In the genomic region with DNA sequence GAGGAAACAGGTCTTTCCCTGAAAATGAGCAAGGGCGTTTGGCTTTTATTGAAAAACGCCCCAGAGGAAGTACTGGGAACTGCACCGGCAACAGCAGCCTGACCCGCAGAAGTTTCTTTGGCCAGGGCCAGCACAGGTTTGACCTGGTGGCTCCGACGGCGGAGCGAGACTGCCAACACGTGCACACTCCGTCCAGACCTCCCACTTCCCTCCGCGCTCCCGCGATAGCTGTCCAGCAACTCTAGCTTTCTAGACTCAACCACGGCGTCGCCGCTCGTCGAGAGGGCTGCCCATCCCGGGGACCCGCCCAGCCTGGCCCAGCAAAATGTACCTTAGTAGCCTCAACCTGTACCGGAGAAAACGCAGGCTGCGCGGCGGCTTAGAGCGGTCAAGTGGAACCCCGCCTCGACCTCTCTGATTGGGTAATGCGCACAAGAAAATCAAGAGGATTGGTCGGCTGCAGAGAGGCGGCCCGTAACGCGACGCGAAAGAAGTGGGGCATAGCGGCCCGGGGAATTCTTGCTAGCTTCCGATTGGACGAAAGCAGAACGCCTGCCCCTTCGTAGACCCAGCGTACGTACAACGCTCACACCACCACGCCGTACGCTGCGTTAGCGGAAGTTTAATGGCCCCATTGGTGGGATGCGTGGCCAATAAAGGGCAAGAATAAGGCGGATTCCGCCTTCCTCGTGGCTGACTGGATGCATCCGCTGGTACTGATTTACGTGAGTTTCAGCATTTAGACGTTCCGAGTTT, we compare ENCODE assay signal across 8 cellular contexts. TPM values are rescaled to one million over a fixed set of nuclear protein-coding genes. Genes with fewer than 3 reads are reported as not detected.
DNase-seq lines count a peak whose midpoint lies in the region; ATAC-seq and TF ChIP-seq lines count a peak whose summit lies in the region.

A gene with protein sequence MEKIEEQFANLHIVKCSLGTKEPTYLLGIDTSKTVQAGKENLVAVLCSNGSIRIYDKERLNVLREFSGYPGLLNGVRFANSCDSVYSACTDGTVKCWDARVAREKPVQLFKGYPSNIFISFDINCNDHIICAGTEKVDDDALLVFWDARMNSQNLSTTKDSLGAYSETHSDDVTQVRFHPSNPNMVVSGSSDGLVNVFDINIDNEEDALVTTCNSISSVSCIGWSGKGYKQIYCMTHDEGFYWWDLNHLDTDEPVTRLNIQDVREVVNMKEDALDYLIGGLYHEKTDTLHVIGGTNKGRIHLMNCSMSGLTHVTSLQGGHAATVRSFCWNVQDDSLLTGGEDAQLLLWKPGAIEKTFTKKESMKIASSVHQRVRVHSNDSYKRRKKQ (minus strand): TSS at position 399 of the 756 bp plus-strand sequence. CDS start 41,929 bp downstream, outside the sequence.

- peaks cover 4% of the 10 kb centered on the region for H3K9me3 Mint-ChIP-seq in T-helper 1 cell treated with Interleukin-12 subunit alpha and Interleukin-12 subunit beta and Interleukin-4 antibody, amounts not matched to agents 30 μg/mL and 1 μg/mL, for 36 hours

- H3K27me3 Mint-ChIP-seq in T-helper 1 cell treated with Interleukin-12 subunit alpha and Interleukin-12 subunit beta and Interleukin-4 antibody, amounts not matched to agents 30 μg/mL and 1 μg/mL, for 36 hours (ENCODE audit: low read depth) = no peaks in the 10 kb centered on the region

- H3K36me3 Mint-ChIP-seq in T-helper 1 cell treated with Interleukin-12 subunit alpha and Interleukin-12 subunit beta and Interleukin-4 antibody, amounts not matched to agents 30 μg/mL and 1 μg/mL, for 36 hours (ENCODE audit: low read depth) = peaks cover 19% of the 10 kb centered on the region

- peaks cover 27% of the 10 kb centered on the region for H3K4me1 Mint-ChIP-seq in T-helper 1 cell treated with Interleukin-12 subunit alpha and Interleukin-12 subunit beta and Interleukin-4 antibody, amounts not matched to agents 30 μg/mL and 1 μg/mL, for 36 hours (ENCODE audit: low read depth)

- DNase-seq in NCI-H1694 (lab: John Stamatoyannopoulos, UW) (peak; percentile 100), amniotic stem cell (lab: John Stamatoyannopoulos, UW) (peak; percentile 100), left cardiac atrium (peak; percentile 98), posterior vena cava (ENCODE audit: low spot score) (peak; percentile 99), ureter (ENCODE audit: low spot score) (peak; percentile 99)

- peak within 1 kb of the TSS; percentile 90 for H3K4me3 Mint-ChIP-seq in T-helper 1 cell treated with Interleukin-12 subunit alpha and Interleukin-12 subunit beta and Interleukin-4 antibody, amounts not matched to agents 30 μg/mL and 1 μg/mL, for 36 hours

- intact Hi-C loops in left cardiac atrium (cut with DNase I) = loop anchor here (2.0 to 10.0 kb wide), 3 partner anchors 83 to 253 kb away; a partner anchor contains a TSS
- intact Hi-C loops in posterior vena cava (cut with DNase I) = no loop called here

- peak within 1 kb of the TSS; percentile 90 for H3K27ac Mint-ChIP-seq in T-helper 1 cell treated with Interleukin-12 subunit alpha and Interleukin-12 subunit beta and Interleukin-4 antibody, amounts not matched to agents 30 μg/mL and 1 μg/mL, for 36 hours

- ATAC-seq in HG02885 (IDR thresholded peaks at IDR 0.05; ENCODE audit: poor library complexity, unreplicated experiment) (peak; percentile 84), left cardiac atrium (peak; percentile 97 to 99)

- TF ChIP-seq POLR2A in GM15510 (IDR thresholded peaks at IDR 0.05; ENCODE audit: borderline replicate concordance, extremely low read depth, insufficient read length) = peak; percentile 81

RNA-seq across cellular contexts. Expression of the gene that starts here (rescaled TPM):
- total RNA-seq in left cardiac atrium = 1 to 10 TPM; 5.5 to 8.6 TPM
- 10 to 100 TPM in 1 of 2 donors, 1 to 10 TPM in 1; 8.7 to 10.5 TPM for total RNA-seq in posterior vena cava
- total RNA-seq in ureter = 19.3 TPM

Comparison
In these comparisons a context has a peak if more than half of its experiments do, and no peak if none do; other contexts are left out.
1. Peak in every context shown above with its lines: DNase-seq and ATAC-seq.
2. intact Hi-C loops: an anchor here in left cardiac atrium (2.0 to 10.0 kb wide); none called in posterior vena cava.